7 cellular contexts compared by ENCODE assay signal in the genomic region with DNA sequence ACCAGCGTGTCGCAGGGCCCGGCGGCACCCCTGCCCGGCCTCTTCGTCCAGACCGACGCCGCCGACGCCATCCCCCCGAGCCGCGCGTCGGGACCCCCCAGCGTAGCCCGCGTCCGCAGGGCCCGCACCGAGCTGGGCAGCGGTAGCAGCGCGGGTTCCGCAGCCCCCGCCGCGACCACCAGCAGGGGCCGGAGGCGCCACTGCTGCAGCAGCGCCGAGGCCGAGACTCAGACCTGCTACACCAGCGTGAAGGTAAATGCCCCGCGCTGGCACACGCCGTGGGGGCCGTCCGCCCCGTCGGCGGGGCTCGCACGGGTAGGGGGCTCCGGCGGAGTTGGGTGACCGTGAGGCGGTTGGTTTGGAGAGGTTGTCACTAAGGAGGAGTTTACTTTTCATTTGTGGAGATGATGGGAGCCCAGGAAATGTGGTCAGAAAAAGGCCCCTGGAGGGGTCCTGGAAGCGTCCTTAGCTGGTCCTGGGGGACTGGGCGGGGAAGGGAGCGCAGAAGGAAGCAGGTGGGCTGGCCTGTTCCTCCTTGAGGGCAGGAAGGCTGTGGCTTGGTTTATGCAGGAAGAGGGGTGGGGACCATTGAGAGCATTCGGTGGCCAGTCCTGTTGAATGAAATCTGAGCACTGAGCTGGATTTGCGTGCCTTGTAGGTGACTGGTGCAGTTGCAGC.
A peak's percentile ranks its signal among the peaks of the same experiment; 100 is the strongest.
DNase-seq lines count a peak whose midpoint lies in the region; ATAC-seq and TF ChIP-seq lines count a peak whose summit lies in the region.

No MANE protein-coding gene starts in this region.

- peak overlapping the region; percentile 35 for H3K4me3 ChIP-seq in HL-60 (replicated peaks; ENCODE audit: insufficient read depth, low read length)
- peak overlapping the region; percentile 52 for H3K4me3 ChIP-seq in WERI-Rb-1 (ENCODE audit: low read depth, low read length)
- peak overlapping the region; percentile 45 for H3K4me3 ChIP-seq in iPS-11a (ENCODE audit: low read depth, low read length)

- no peak for ATAC-seq in stimulated activated memory B cell treated with anti-CD40 and anti-IgM and Interleukin-4, amounts not matched to agents 10 μg/mL and 1 μg/mL and 100 μg/mL, for 72 hours

- H3K27ac Mint-ChIP-seq in stimulated activated memory B cell treated with anti-CD40 and anti-IgM and Interleukin-4, amounts not matched to agents 10 μg/mL and 1 μg/mL and 100 μg/mL, for 72 hours, result no peak overlapping the region

- no peaks in the 10 kb centered on the region for H3K9me3 Mint-ChIP-seq in stimulated activated memory B cell treated with anti-CD40 and anti-IgM and Interleukin-4, amounts not matched to agents 10 μg/mL and 1 μg/mL and 100 μg/mL, for 72 hours

- no peaks in the 10 kb centered on the region for H3K9me3 ChIP-seq in WERI-Rb-1 (ENCODE audit: severe bottlenecking)

- H3K4me3 Mint-ChIP-seq in stimulated activated memory B cell treated with anti-CD40 and anti-IgM and Interleukin-4, amounts not matched to agents 10 μg/mL and 1 μg/mL and 100 μg/mL, for 72 hours, result peak overlapping the region; percentile 66

- H3K27me3 ChIP-seq in HL-60 (ENCODE audit: insufficient read depth, poor library complexity, severe bottlenecking) (peaks cover 10% of the 10 kb centered on the region), WERI-Rb-1 (ENCODE audit: insufficient read depth, low read depth, severe bottlenecking) (no peaks in the 10 kb centered on the region)

- no peak for DNase-seq in HL-60 (ENCODE audit: low read depth in 1 of 2, low spot score in 1 of 2)
- no peak for DNase-seq in WERI-Rb-1
- DNase-seq in SHP77 treated with DMSO at 0.1 percent for 48 hours (lab: John Stamatoyannopoulos, UW), result no peak
- no peak for DNase-seq in activated CD4-positive, CD25-positive, alpha-beta regulatory T cell (lab: John Stamatoyannopoulos, UW)
- no peak for DNase-seq in RPMI8226

- no peaks in the 10 kb centered on the region for H3K36me3 ChIP-seq in WERI-Rb-1

- H3K27me3 Mint-ChIP-seq in stimulated activated memory B cell treated with anti-CD40 and anti-IgM and Interleukin-4, amounts not matched to agents 10 μg/mL and 1 μg/mL and 100 μg/mL, for 72 hours, result peaks cover 78% of the 10 kb centered on the region

- H3K27ac ChIP-seq in HL-60 (replicated peaks) (no peak overlapping the region), WERI-Rb-1 (no peak overlapping the region)

- H3K4me1 Mint-ChIP-seq in stimulated activated memory B cell treated with anti-CD40 and anti-IgM and Interleukin-4, amounts not matched to agents 10 μg/mL and 1 μg/mL and 100 μg/mL, for 72 hours, result peaks cover 16% of the 10 kb centered on the region

- TF ChIP-seq CTCF in HL-60 (IDR thresholded peaks at IDR 0.05; ENCODE audit: insufficient read depth, low read length), result no peak
- TF ChIP-seq CTCF in WERI-Rb-1 (IDR thresholded peaks at IDR 0.05; ENCODE audit: low read depth, low read length), result no peak

- no peaks in the 10 kb centered on the region for H3K36me3 Mint-ChIP-seq in stimulated activated memory B cell treated with anti-CD40 and anti-IgM and Interleukin-4, amounts not matched to agents 10 μg/mL and 1 μg/mL and 100 μg/mL, for 72 hours
